Comparison of ENCODE assay signal across 1 cellular context in genomic region chr15:40440300-40441011, GRCh38.
TF ChIP-seq lines count a peak whose summit lies in the region.

TSS of gene BAHD1 (plus strand) at chr15:40440953. CDS start at chr15:40458465, 17,512 bp downstream.

TF ChIP-seq in HCT116, 20 proteins besides CTCF, POLR2A, EP300 and RAD21 (continued from another document):
- no peak for TF ChIP-seq REST (IDR thresholded peaks at IDR 0.05; ENCODE audit: low read depth)
- no peak for TF ChIP-seq EZH2 (IDR thresholded peaks at IDR 0.05)
- TF ChIP-seq CBX3 (IDR thresholded peaks at IDR 0.05; ENCODE audit: low read depth) = no peak
- TF ChIP-seq YY1 (IDR thresholded peaks at IDR 0.05; ENCODE audit: extremely low read depth, insufficient replicate concordance, low read depth, low read length) = no peak
- TF ChIP-seq POLR2AphosphoS5 (IDR thresholded peaks at IDR 0.05; ENCODE audit: low read depth, low read length) = no peak; the same call in 1 of the 2 replicates
- TF ChIP-seq SP1 (IDR thresholded peaks at IDR 0.05; ENCODE audit: low read depth) = peak; percentile 62
- TF ChIP-seq MAX (IDR thresholded peaks at IDR 0.05) = peak; percentile 72
- no peak for TF ChIP-seq SIN3A (IDR thresholded peaks at IDR 0.05; ENCODE audit: low read depth)
- TF ChIP-seq EZH2phosphoT487 (IDR thresholded peaks at IDR 0.05; ENCODE audit: borderline replicate concordance) = no peak
- TF ChIP-seq JUND (IDR thresholded peaks at IDR 0.05) = no peak
